27 cellular contexts compared by ENCODE assay signal in the genomic region with DNA sequence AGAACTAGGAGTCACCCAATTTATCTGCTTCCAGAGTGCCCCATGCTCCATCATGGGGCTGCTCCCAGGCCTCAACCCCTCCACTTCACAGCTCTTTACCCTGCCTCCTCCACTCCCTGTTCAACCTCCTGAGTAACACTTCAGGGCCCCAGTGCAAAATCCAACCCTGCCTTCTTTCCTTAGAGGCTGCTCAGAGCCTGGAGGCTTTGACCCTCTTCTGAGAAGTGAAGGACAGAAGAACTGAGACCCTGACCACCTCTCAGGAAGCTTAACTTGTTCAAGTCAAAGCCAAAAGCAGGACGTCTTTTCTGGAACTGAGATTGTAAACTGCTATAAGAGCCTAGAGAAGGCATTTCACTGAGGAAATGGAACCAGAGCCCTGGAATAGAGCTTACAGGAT. TPM values are rescaled to one million over a fixed set of nuclear protein-coding genes. Genes with fewer than 3 reads are reported as not detected.
DNase-seq lines count a peak whose midpoint lies in the region; ATAC-seq and TF ChIP-seq lines count a peak whose summit lies in the region.
"Had no signal": no experiment of that assay in that cellular context is flagged by ENCODE, and none has a peak within 500 bp of the region (broad histone marks: within the 10 kb centered on the region; RNA-seq: fewer than 3 reads in every experiment).

No MANE protein-coding gene starts in this region.

- H3K9ac ChIP-seq in SK-N-SH (no peak overlapping the region), DND-41 (ENCODE audit: low read depth, low read length) (no peak overlapping the region)

- H3K27me3 ChIP-seq in SK-N-SH (ENCODE audit: insufficient read depth) (no peaks in the 10 kb centered on the region), DND-41 (ENCODE audit: insufficient read depth, low read length, poor library complexity) (no peaks in the 10 kb centered on the region)
- H3K27me3 ChIP-seq: BE2C, SJSA1 had no signal

- H3K27ac ChIP-seq in SK-N-SH (ENCODE audit: low read depth in 2 of 2, low read length in 1 of 2) (no peak overlapping the region), DND-41 (ENCODE audit: low read length) (no peak overlapping the region)
- H3K27ac ChIP-seq: 22Rv1, PC-9, SJSA1 had no signal

- H3K79me2 ChIP-seq in SK-N-SH (ENCODE audit: insufficient read depth) (no peaks in the 10 kb centered on the region), DND-41 (ENCODE audit: insufficient read depth, low read length) (no peaks in the 10 kb centered on the region)

- no peak for DNase-seq in SK-N-SH
- no peak for DNase-seq in DND-41
- no peak for DNase-seq in memory B cell (ENCODE audit: low spot score in 2 of 2)
- DNase-seq in cortex of kidney (lab: John Stamatoyannopoulos, UW) = no peak
- DNase-seq in activated T-cell treated with anti-CD3 and anti-CD28 coated beads for 4 hours = no peak
- DNase-seq: BE2C, Calu3, DMS79 treated with DMSO at 0.1 percent for 48 hours, GOT3, KBM-7, MV-4-11, NCI-H1105 treated with DMSO at 0.1 percent for 48 hours, NCI-H146, NCI-H1930, NCI-H2107, NCI-H446, NCI-H526, PC-9, Right ventricle myocardium superior, RPMI8226 had no signal

- ATAC-seq in SK-N-SH treated with all-trans-retinoic acid at 6 μM for 48 hours = no peak
- ATAC-seq in DND-41 (ENCODE audit: insufficient read depth, low read depth) = 0 out of 3 replicates have a peak, but pooled peaks have one; percentile 7
- no peak for ATAC-seq in activated T-helper 17 cell treated with anti-CD3 and anti-CD28 coated beads, Interleukin-2, amount 50 U/mL, for 72 hours (replicated peaks)
- ATAC-seq in memory B cell (ENCODE audit: low read depth) = no peak
- ATAC-seq in GM18520 (IDR thresholded peaks at IDR 0.05; ENCODE audit: unreplicated experiment) = no peak

- H3K36me3 Mint-ChIP-seq in activated T-helper 17 cell treated with anti-CD3 and anti-CD28 coated beads, Interleukin-2, amount 50 U/mL, for 72 hours (ENCODE audit: low read depth) = peaks cover 31% of the 10 kb centered on the region
- H3K36me3 Mint-ChIP-seq in memory B cell = peaks cover 19% of the 10 kb centered on the region

- no peak for TF ChIP-seq EP300 in SK-N-SH (IDR thresholded peaks at IDR 0.05; ENCODE audit: borderline replicate concordance in 1 of 2, low read depth in 1 of 2, low read length in 1 of 2)

- POLR2A ChIA-PET in SK-N-SH (lab: Yijun Ruan, JAX) = no interaction called here

- H2AFZ ChIP-seq in SK-N-SH (ENCODE audit: low read depth) = no peak overlapping the region
- H2AFZ ChIP-seq in DND-41 (ENCODE audit: low read depth, low read length) = no peak overlapping the region
- H2AFZ ChIP-seq: PC-9 had no signal

- no peak overlapping the region for H3K4me2 ChIP-seq in SK-N-SH
- no peak overlapping the region for H3K4me2 ChIP-seq in DND-41 (ENCODE audit: insufficient read depth, low read length)
- H3K4me2 ChIP-seq: PC-9 had no signal

- H3F3A ChIP-seq in SK-N-SH (replicated peaks; ENCODE audit: insufficient read depth) = peaks cover 16% of the 10 kb centered on the region

- H3K4me3 ChIP-seq in SK-N-SH (ENCODE audit: low read depth in 2 of 2, low read length in 1 of 2) (no peak overlapping the region), DND-41 (ENCODE audit: low read depth in 1 of 2, low read length in 2 of 2) (no peak overlapping the region)
- H3K4me3 ChIP-seq: HAP-1, PC-9, SJSA1 had no signal

- CTCF ChIA-PET in SK-N-SH (lab: Yijun Ruan, JAX) = interaction anchor here (1.2 to 11.1 kb wide), 4 partner anchors 16 to 94 kb away, joined by 3 to 574 read pairs (median 5); a partner anchor contains a TSS

- no peaks in the 10 kb centered on the region for H4K20me1 ChIP-seq in SK-N-SH (ENCODE audit: insufficient read depth)
- no peaks in the 10 kb centered on the region for H4K20me1 ChIP-seq in DND-41 (ENCODE audit: insufficient read depth, low read length)

- H3K9me3 ChIP-seq in SK-N-SH (no peaks in the 10 kb centered on the region), DND-41 (ENCODE audit: insufficient read depth, low read length, severe bottlenecking) (no peaks in the 10 kb centered on the region)
- H3K9me3 ChIP-seq: BE2C, HAP-1, SJSA1 had no signal

- H3K9me3 Mint-ChIP-seq in activated T-helper 17 cell treated with anti-CD3 and anti-CD28 coated beads, Interleukin-2, amount 50 U/mL, for 72 hours = no peaks in the 10 kb centered on the region
- H3K9me3 Mint-ChIP-seq in memory B cell = no peaks in the 10 kb centered on the region
- H3K9me3 Mint-ChIP-seq: CD14-positive monocyte had no signal

- no peaks in the 10 kb centered on the region for H3K27me3 Mint-ChIP-seq in activated T-helper 17 cell treated with anti-CD3 and anti-CD28 coated beads, Interleukin-2, amount 50 U/mL, for 72 hours
- no peaks in the 10 kb centered on the region for H3K27me3 Mint-ChIP-seq in memory B cell

- WGBS in SK-N-SH (ENCODE audit: low lambda C conversion rate) = 73% methylated on average over 1 of the region's 1 CpG

- H3K27ac Mint-ChIP-seq in activated T-helper 17 cell treated with anti-CD3 and anti-CD28 coated beads, Interleukin-2, amount 50 U/mL, for 72 hours = peak overlapping the region; percentile 27
- H3K27ac Mint-ChIP-seq in memory B cell = peak overlapping the region; percentile 25

- H3K4me1 ChIP-seq in SK-N-SH (ENCODE audit: control insufficient read depth in 1 of 2, insufficient read depth in 2 of 2, low read depth in 1 of 2, low read length in 1 of 2) (no peaks in the 10 kb centered on the region), DND-41 (ENCODE audit: insufficient read depth, low read length) (no peaks in the 10 kb centered on the region)
- H3K4me1 ChIP-seq: BE2C, HAP-1, SJSA1 had no signal

- H3K4me1 Mint-ChIP-seq in activated T-helper 17 cell treated with anti-CD3 and anti-CD28 coated beads, Interleukin-2, amount 50 U/mL, for 72 hours = peaks cover 6% of the 10 kb centered on the region
- no peaks in the 10 kb centered on the region for H3K4me1 Mint-ChIP-seq in memory B cell
- H3K4me1 Mint-ChIP-seq: CD14-positive monocyte had no signal

- H3K36me3 ChIP-seq in SK-N-SH (replicated peaks in 1 of 2; ENCODE audit: control insufficient read depth in 1 of 2, insufficient read depth in 2 of 2, low read length in 1 of 2) (peaks cover 13 to 14% of the 10 kb centered on the region in 2 experiments), DND-41 (ENCODE audit: insufficient read depth, low read length) (peaks cover 15% of the 10 kb centered on the region; the same call in 1 of the 2 replicates)
- H3K36me3 ChIP-seq: BE2C had no signal

- no peaks in the 10 kb centered on the region for H3K9me2 ChIP-seq in SK-N-SH

- no peak for TF ChIP-seq RAD21 in SK-N-SH (IDR thresholded peaks at IDR 0.05; ENCODE audit: low read length)

- TF ChIP-seq CTCF in SK-N-SH (IDR thresholded peaks at IDR 0.05) (no peak), DND-41 (IDR thresholded peaks at IDR 0.05; ENCODE audit: borderline replicate concordance, extremely low read depth, low read length, poor library complexity, severe bottlenecking) (no peak)

- H3K4me3 Mint-ChIP-seq in activated T-helper 17 cell treated with anti-CD3 and anti-CD28 coated beads, Interleukin-2, amount 50 U/mL, for 72 hours = no peak overlapping the region
- H3K4me3 Mint-ChIP-seq in memory B cell = no peak overlapping the region
- H3K4me3 Mint-ChIP-seq: CD14-positive monocyte had no signal

TF ChIP-seq in SK-N-SH, 30 proteins besides CTCF, POLR2A, EP300 and RAD21:
- TF ChIP-seq JUND (IDR thresholded peaks at IDR 0.05) (0 out of 2 replicates have a peak, but pooled peaks have one; percentile 2), MEF2A (IDR thresholded peaks at IDR 0.05; ENCODE audit: borderline replicate concordance, low read depth) (no peak), TAF1 (IDR thresholded peaks at IDR 0.05; ENCODE audit: borderline replicate concordance, low read depth, low read length) (no peak), RCOR1 (IDR thresholded peaks at IDR 0.05; ENCODE audit: low read length) (no peak), NRF1 (IDR thresholded peaks at IDR 0.05; ENCODE audit: low read depth, low read length) (no peak)

TF ChIP-seq in SK-N-SH treated with all-trans-retinoic acid at 6 μM for 48 hours, 23 proteins besides CTCF, POLR2A, EP300 and RAD21 (continues in another document):
- TF ChIP-seq, protein P1, sequence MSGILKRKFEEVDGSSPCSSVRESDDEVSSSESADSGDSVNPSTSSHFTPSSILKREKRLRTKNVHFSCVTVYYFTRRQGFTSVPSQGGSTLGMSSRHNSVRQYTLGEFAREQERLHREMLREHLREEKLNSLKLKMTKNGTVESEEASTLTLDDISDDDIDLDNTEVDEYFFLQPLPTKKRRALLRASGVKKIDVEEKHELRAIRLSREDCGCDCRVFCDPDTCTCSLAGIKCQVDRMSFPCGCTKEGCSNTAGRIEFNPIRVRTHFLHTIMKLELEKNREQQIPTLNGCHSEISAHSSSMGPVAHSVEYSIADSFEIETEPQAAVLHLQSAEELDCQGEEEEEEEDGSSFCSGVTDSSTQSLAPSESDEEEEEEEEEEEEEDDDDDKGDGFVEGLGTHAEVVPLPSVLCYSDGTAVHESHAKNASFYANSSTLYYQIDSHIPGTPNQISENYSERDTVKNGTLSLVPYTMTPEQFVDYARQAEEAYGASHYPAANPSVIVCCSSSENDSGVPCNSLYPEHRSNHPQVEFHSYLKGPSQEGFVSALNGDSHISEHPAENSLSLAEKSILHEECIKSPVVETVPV (CRISPR knock-in tag; IDR thresholded peaks at IDR 0.05) = no peak
- TF ChIP-seq ZC3H10 (CRISPR knock-in tag; IDR thresholded peaks at IDR 0.05) = no peak
- no peak for TF ChIP-seq ISL1 (CRISPR knock-in tag; IDR thresholded peaks at IDR 0.05)
- TF ChIP-seq GLIS3 (CRISPR knock-in tag; IDR thresholded peaks at IDR 0.05) = no peak
- no peak for TF ChIP-seq ZFP30 (CRISPR knock-in tag; IDR thresholded peaks at IDR 0.05)
- no peak for TF ChIP-seq ZFP3 (CRISPR knock-in tag; IDR thresholded peaks at IDR 0.05)
- TF ChIP-seq PPARA (CRISPR knock-in tag; IDR thresholded peaks at IDR 0.05; ENCODE audit: borderline replicate concordance) = no peak

RNA-seq across cellular contexts. Expression of a gene that starts 15.5 kb away (rescaled TPM):
- polyA plus RNA-seq in SK-N-SH (2012; rRNA removed) = 213 and 341 TPM in 2 replicates
- polyA plus RNA-seq in SK-N-SH (2012; cell fraction: cytosol; rRNA removed) = 295 and 390 TPM in 2 replicates
- 199 TPM in 2 replicates for polyA plus RNA-seq in SK-N-SH (2012; cell fraction: nucleus; rRNA removed)
- total RNA-seq in activated T-helper 17 cell treated with anti-CD3 and anti-CD28 coated beads, Interleukin-2, amount 50 U/mL, for 72 hours = 100 to 1,000 TPM; 320 to 342 TPM

RNA-seq across cellular contexts. Expression of a gene that starts 37.4 kb away (rescaled TPM):
- 0.05 and 0.39 TPM in 2 replicates for polyA plus RNA-seq in SK-N-SH (2012; rRNA removed)
- 0.15 and 0.39 TPM in 2 replicates for polyA plus RNA-seq in SK-N-SH (2012; cell fraction: cytosol; rRNA removed)
- polyA plus RNA-seq in SK-N-SH (2012; cell fraction: nucleus; rRNA removed) = 0.13 and 0.27 TPM in 2 replicates
- not detected for total RNA-seq in activated T-helper 17 cell treated with anti-CD3 and anti-CD28 coated beads, Interleukin-2, amount 50 U/mL, for 72 hours
- total RNA-seq: Calu3, Right ventricle myocardium superior, SJSA1 had no signal
- polyA plus RNA-seq: CD14-positive monocyte had no signal
